22 cellular contexts compared by ENCODE assay signal in genomic region chr7:139182363-139182762, GRCh38.
"Had no signal": no experiment of that assay in that cellular context is flagged by ENCODE, and none has a peak within 500 bp of the region (broad histone marks: within the 10 kb centered on the region; RNA-seq: fewer than 3 reads in every experiment).

No MANE protein-coding gene starts in this region.

- H3K36me3 ChIP-seq: prostate gland, right atrium auricular region had no signal

- H3K4me3 ChIP-seq: esophagus muscularis mucosa, gastroesophageal sphincter, prostate gland, right atrium auricular region, tibial artery, vagina had no signal

- DNase-seq: activated CD4-positive, alpha-beta T cell treated with anti-CD3 and anti-CD28 coated beads, Interleukin-2, amount 50 U/mL, for 48 hours; activated gamma-delta T cell treated with Interleukin-2 at 50 U/mL for 16 hours; activated naive CD8-positive, alpha-beta T cell treated with anti-CD3 and anti-CD28 coated beads for 36 hours; activated T-cell treated with anti-CD3 and anti-CD28 coated beads for 4 hours; amniotic stem cell; effector CD8-positive, alpha-beta T cell; immature natural killer cell; left ventricle myocardium superior; stimulated activated CD4-positive, alpha-beta T cell treated with anti-CD3 and anti-CD28 coated beads, Interleukin-12 subunit alpha, Interleukin-12 subunit beta, amount 100 ng/mL, for 4 hours; stimulated activated CD4-positive, alpha-beta T cell treated with anti-CD3 and anti-CD28 coated beads, Interleukin-1b, Interleukin-23, amount 100 ng/mL, for 48 hours; stimulated activated CD8-positive, alpha-beta memory T cell treated with anti-CD3 and anti-CD28 coated beads, Interleukin-4, amount 100 ng/mL, for 48 hours; stimulated activated naive CD4-positive, alpha-beta T cell treated with Interleukin-2 at 50 U/mL for 16 hours; tibial artery; WERI-Rb-1 had no signal

- H3K27ac Mint-ChIP-seq: activated naive CD8-positive, alpha-beta T cell treated with anti-CD3 and anti-CD28 coated beads for 36 hours; activated T-helper 1 cell treated with anti-CD3 and anti-CD28 coated beads, Interleukin-12 subunit alpha, Interleukin-12 subunit beta, Interleukin-2, Interleukin-4 antibody, amounts not matched to agents 30 ng/mL and 10 ng/mL and 1 ng/mL, durations not matched to agents 14 hours and 24 hours and 36 hours; dendritic cell treated with granulocyte-macrophage colony-stimulating factor and Interleukin-4, amounts not matched to agents 40 ng/mL and 50 ng/mL, for 4 days; immature natural killer cell; T-helper 1 cell treated with Interleukin-12 subunit alpha and Interleukin-12 subunit beta and Interleukin-4 antibody, amounts not matched to agents 30 μg/mL and 1 μg/mL, for 36 hours had no signal

- H3K27me3 Mint-ChIP-seq: activated naive CD8-positive, alpha-beta T cell treated with anti-CD3 and anti-CD28 coated beads for 36 hours; dendritic cell treated with granulocyte-macrophage colony-stimulating factor and Interleukin-4, amounts not matched to agents 40 ng/mL and 50 ng/mL, for 4 days had no signal

- H3K27ac ChIP-seq: esophagus muscularis mucosa, gastroesophageal sphincter, prostate gland, right atrium auricular region, tibial artery, vagina, WERI-Rb-1 had no signal

- H3K4me1 Mint-ChIP-seq: activated naive CD8-positive, alpha-beta T cell treated with anti-CD3 and anti-CD28 coated beads for 36 hours had no signal

- H3K4me1 ChIP-seq: esophagus muscularis mucosa, gastroesophageal sphincter, prostate gland, right atrium auricular region, tibial artery, vagina had no signal

- H3K27me3 ChIP-seq: esophagus muscularis mucosa, gastroesophageal sphincter, right atrium auricular region, tibial artery, vagina had no signal

- H3K9me3 ChIP-seq: esophagus muscularis mucosa, gastroesophageal sphincter, prostate gland, right atrium auricular region, tibial artery, vagina had no signal

- H3K4me3 Mint-ChIP-seq: activated naive CD8-positive, alpha-beta T cell treated with anti-CD3 and anti-CD28 coated beads for 36 hours; activated T-helper 1 cell treated with anti-CD3 and anti-CD28 coated beads, Interleukin-12 subunit alpha, Interleukin-12 subunit beta, Interleukin-2, Interleukin-4 antibody, amounts not matched to agents 30 ng/mL and 10 ng/mL and 1 ng/mL, durations not matched to agents 14 hours and 24 hours and 36 hours; dendritic cell treated with granulocyte-macrophage colony-stimulating factor and Interleukin-4, amounts not matched to agents 40 ng/mL and 50 ng/mL, for 4 days; immature natural killer cell; T-helper 1 cell treated with Interleukin-12 subunit alpha and Interleukin-12 subunit beta and Interleukin-4 antibody, amounts not matched to agents 30 μg/mL and 1 μg/mL, for 36 hours had no signal

- H3K9me3 Mint-ChIP-seq: activated naive CD8-positive, alpha-beta T cell treated with anti-CD3 and anti-CD28 coated beads for 36 hours; activated T-helper 1 cell treated with anti-CD3 and anti-CD28 coated beads, Interleukin-12 subunit alpha, Interleukin-12 subunit beta, Interleukin-2, Interleukin-4 antibody, amounts not matched to agents 30 ng/mL and 10 ng/mL and 1 ng/mL, durations not matched to agents 14 hours and 24 hours and 36 hours; dendritic cell treated with granulocyte-macrophage colony-stimulating factor and Interleukin-4, amounts not matched to agents 40 ng/mL and 50 ng/mL, for 4 days; immature natural killer cell; T-helper 1 cell treated with Interleukin-12 subunit alpha and Interleukin-12 subunit beta and Interleukin-4 antibody, amounts not matched to agents 30 μg/mL and 1 μg/mL, for 36 hours had no signal
